In the genomic region with DNA sequence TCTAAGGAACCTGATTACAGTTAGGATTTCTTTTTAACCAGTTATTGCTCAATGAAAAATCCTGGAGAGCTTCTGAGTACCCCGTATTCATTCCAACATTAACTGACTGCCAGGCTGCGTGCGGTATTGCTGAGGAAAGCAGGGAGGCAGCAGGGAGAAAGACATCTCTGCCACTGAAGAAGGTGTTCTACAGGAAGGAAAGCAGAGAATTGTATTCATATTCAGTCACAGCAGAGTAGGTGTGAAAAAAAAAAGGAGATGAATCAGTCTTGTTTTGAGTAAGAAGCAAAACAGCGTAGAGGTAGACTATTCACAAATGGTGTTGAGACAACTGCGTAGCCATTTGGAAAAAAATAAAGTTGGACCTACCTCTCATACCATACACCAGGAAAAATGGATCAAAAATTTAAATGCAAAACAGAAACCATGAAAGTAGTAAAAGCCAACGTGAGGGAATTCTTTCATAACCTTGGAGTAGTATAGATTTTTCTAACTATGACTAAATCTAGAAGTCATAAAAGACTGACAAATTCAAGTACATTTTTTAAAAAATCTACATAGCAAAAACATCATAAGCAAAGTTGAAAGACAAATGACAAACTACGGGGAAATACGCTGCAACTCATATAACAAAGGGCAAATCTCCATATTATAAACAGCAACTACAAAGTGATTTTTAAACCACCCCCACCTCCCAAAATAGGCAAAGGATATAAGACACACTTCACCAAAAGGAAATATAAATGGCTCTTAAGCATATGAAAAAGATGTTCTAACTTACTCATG, we compare ENCODE assay signal across 11 cellular contexts. TPM values are rescaled to one million over a fixed set of nuclear protein-coding genes. Genes with fewer than 3 reads are reported as not detected.
DNase-seq lines count a peak whose midpoint lies in the region; ATAC-seq and TF ChIP-seq lines count a peak whose summit lies in the region.
"Had no signal": no experiment of that assay in that cellular context is flagged by ENCODE, and none has a peak within 500 bp of the region (broad histone marks: within the 10 kb centered on the region; RNA-seq: fewer than 3 reads in every experiment).

No MANE protein-coding gene starts in this region.

- no peaks in the 10 kb centered on the region for H3K4me1 ChIP-seq in breast epithelium

- H3K27me3 Mint-ChIP-seq in effector memory CD8-positive, alpha-beta T cell, result no peaks in the 10 kb centered on the region

- H3K4me3 Mint-ChIP-seq in effector memory CD8-positive, alpha-beta T cell, result no peak overlapping the region

- no peaks in the 10 kb centered on the region for H3K27me3 ChIP-seq in breast epithelium

- no peak overlapping the region for H3K27ac ChIP-seq in breast epithelium

- no peaks in the 10 kb centered on the region for H3K9me3 Mint-ChIP-seq in effector memory CD8-positive, alpha-beta T cell

- peak overlapping the region in 1 of 2 donors; percentile 32 for H3K27ac Mint-ChIP-seq in effector memory CD8-positive, alpha-beta T cell

- no peaks in the 10 kb centered on the region for H3K36me3 Mint-ChIP-seq in effector memory CD8-positive, alpha-beta T cell (ENCODE audit: insufficient read depth)

- no peak for TF ChIP-seq CTCF in breast epithelium (IDR thresholded peaks at IDR 0.05)

- no peaks in the 10 kb centered on the region for H3K9me3 ChIP-seq in breast epithelium

- intact Hi-C loops in breast epithelium (cut with DNase I; ENCODE audit: low total_unique reads), result no loop called here

- no peak for TF ChIP-seq POLR2A in breast epithelium (IDR thresholded peaks at IDR 0.05)

- ATAC-seq in GM18517 (IDR thresholded peaks at IDR 0.05; ENCODE audit: unreplicated experiment), result peak; percentile 71
- ATAC-seq in GM21423 (IDR thresholded peaks at IDR 0.05; ENCODE audit: unreplicated experiment), result peak; percentile 69
- peak; percentile 65 for ATAC-seq in HG03342 (IDR thresholded peaks at IDR 0.05; ENCODE audit: unreplicated experiment)
- peak; percentile 71 for ATAC-seq in effector memory CD8-positive, alpha-beta T cell (replicated peaks)
- ATAC-seq: Panc1 had no signal

- H3K4me3 ChIP-seq in breast epithelium, result no peak overlapping the region

- H3K36me3 ChIP-seq in breast epithelium, result no peaks in the 10 kb centered on the region

- no peak for DNase-seq in effector memory CD8-positive, alpha-beta T cell
- DNase-seq in breast epithelium (ENCODE audit: low spot score in 2 of 2) (no peak), NCI-H1436 (lab: John Stamatoyannopoulos, UW) (no peak), amygdala (lab: John Stamatoyannopoulos, UW) (no peak)
- DNase-seq: activated effector memory CD4-positive, alpha-beta T cell treated with Interleukin-2 at 50 U/mL for 16 hours; islet precursor cell; T-helper 9 cell had no signal

- H3K4me1 Mint-ChIP-seq in effector memory CD8-positive, alpha-beta T cell (ENCODE audit: low read depth in 2 of 2), result peaks cover 7 to 10% of the 10 kb centered on the region in 2 donors

RNA-seq across cellular contexts. Expression of a gene that starts 9.9 kb away (rescaled TPM):
- 10 to 100 TPM in 1 of 3 donors, 1 to 10 TPM in 2; 1.3 to 34.1 (median 4.9) TPM for total RNA-seq in breast epithelium
